In the genomic region with DNA sequence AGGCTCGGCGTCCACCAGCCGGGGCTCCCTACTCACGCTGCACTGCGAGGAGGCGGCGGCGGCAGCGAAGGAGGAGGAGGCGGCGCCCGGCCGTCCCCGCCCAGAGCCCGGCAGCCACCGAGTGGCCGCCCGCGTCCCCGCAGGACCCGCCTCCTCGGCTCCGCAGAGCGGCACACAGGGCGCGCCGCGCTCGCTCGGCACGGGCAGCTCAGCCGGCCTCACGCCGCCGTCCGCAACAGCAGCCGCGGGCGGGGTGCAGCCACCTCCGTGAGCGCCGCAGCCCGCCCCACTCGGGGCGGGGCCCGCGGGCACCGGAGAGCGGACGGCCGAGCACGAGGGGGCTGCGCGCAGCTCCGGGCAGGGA, we compare ENCODE assay signal across 1 cellular context.
TF ChIP-seq lines count a peak whose summit lies in the region.

A gene (minus strand): TSS at position 46 of the 364 bp plus-strand sequence. CDS start 52,952 bp downstream, outside the sequence.

TF ChIP-seq in H1, 55 proteins besides CTCF, POLR2A, EP300 and RAD21 (continued from another document):
- TF ChIP-seq, protein P1, sequence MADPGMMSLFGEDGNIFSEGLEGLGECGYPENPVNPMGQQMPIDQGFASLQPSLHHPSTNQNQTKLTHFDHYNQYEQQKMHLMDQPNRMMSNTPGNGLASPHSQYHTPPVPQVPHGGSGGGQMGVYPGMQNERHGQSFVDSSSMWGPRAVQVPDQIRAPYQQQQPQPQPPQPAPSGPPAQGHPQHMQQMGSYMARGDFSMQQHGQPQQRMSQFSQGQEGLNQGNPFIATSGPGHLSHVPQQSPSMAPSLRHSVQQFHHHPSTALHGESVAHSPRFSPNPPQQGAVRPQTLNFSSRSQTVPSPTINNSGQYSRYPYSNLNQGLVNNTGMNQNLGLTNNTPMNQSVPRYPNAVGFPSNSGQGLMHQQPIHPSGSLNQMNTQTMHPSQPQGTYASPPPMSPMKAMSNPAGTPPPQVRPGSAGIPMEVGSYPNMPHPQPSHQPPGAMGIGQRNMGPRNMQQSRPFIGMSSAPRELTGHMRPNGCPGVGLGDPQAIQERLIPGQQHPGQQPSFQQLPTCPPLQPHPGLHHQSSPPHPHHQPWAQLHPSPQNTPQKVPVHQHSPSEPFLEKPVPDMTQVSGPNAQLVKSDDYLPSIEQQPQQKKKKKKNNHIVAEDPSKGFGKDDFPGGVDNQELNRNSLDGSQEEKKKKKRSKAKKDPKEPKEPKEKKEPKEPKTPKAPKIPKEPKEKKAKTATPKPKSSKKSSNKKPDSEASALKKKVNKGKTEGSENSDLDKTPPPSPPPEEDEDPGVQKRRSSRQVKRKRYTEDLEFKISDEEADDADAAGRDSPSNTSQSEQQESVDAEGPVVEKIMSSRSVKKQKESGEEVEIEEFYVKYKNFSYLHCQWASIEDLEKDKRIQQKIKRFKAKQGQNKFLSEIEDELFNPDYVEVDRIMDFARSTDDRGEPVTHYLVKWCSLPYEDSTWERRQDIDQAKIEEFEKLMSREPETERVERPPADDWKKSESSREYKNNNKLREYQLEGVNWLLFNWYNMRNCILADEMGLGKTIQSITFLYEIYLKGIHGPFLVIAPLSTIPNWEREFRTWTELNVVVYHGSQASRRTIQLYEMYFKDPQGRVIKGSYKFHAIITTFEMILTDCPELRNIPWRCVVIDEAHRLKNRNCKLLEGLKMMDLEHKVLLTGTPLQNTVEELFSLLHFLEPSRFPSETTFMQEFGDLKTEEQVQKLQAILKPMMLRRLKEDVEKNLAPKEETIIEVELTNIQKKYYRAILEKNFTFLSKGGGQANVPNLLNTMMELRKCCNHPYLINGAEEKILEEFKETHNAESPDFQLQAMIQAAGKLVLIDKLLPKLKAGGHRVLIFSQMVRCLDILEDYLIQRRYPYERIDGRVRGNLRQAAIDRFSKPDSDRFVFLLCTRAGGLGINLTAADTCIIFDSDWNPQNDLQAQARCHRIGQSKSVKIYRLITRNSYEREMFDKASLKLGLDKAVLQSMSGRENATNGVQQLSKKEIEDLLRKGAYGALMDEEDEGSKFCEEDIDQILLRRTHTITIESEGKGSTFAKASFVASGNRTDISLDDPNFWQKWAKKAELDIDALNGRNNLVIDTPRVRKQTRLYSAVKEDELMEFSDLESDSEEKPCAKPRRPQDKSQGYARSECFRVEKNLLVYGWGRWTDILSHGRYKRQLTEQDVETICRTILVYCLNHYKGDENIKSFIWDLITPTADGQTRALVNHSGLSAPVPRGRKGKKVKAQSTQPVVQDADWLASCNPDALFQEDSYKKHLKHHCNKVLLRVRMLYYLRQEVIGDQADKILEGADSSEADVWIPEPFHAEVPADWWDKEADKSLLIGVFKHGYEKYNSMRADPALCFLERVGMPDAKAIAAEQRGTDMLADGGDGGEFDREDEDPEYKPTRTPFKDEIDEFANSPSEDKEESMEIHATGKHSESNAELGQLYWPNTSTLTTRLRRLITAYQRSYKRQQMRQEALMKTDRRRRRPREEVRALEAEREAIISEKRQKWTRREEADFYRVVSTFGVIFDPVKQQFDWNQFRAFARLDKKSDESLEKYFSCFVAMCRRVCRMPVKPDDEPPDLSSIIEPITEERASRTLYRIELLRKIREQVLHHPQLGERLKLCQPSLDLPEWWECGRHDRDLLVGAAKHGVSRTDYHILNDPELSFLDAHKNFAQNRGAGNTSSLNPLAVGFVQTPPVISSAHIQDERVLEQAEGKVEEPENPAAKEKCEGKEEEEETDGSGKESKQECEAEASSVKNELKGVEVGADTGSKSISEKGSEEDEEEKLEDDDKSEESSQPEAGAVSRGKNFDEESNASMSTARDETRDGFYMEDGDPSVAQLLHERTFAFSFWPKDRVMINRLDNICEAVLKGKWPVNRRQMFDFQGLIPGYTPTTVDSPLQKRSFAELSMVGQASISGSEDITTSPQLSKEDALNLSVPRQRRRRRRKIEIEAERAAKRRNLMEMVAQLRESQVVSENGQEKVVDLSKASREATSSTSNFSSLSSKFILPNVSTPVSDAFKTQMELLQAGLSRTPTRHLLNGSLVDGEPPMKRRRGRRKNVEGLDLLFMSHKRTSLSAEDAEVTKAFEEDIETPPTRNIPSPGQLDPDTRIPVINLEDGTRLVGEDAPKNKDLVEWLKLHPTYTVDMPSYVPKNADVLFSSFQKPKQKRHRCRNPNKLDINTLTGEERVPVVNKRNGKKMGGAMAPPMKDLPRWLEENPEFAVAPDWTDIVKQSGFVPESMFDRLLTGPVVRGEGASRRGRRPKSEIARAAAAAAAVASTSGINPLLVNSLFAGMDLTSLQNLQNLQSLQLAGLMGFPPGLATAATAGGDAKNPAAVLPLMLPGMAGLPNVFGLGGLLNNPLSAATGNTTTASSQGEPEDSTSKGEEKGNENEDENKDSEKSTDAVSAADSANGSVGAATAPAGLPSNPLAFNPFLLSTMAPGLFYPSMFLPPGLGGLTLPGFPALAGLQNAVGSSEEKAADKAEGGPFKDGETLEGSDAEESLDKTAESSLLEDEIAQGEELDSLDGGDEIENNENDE (IDR thresholded peaks at IDR 0.05; ENCODE audit: insufficient replicate concordance, low read length): no peak
- TF ChIP-seq TAF1 (IDR thresholded peaks at IDR 0.05; ENCODE audit: low read depth, low read length): peak; percentile 71
- TF ChIP-seq KDM4A (IDR thresholded peaks at IDR 0.05; ENCODE audit: low read depth, low read length, severe bottlenecking): peak; percentile 35
- no peak for TF ChIP-seq CBX5 (IDR thresholded peaks at IDR 0.05; ENCODE audit: low read depth, low read length)
- TF ChIP-seq TBP (IDR thresholded peaks at IDR 0.05; ENCODE audit: low read depth, low read length): peak; percentile 62; the same call in 1 of the 2 replicates
